2 cellular contexts compared by ENCODE assay signal in genomic region chr12:107429006-107429698, GRCh38.
TF ChIP-seq lines count a peak whose summit lies in the region.

No MANE protein-coding gene starts in this region.

TF ChIP-seq in HCT116, 20 proteins besides CTCF, POLR2A, EP300 and RAD21 (continued from another document):
- no peak for TF ChIP-seq EZH2phosphoT487 (IDR thresholded peaks at IDR 0.05; ENCODE audit: borderline replicate concordance)
- TF ChIP-seq MAX (IDR thresholded peaks at IDR 0.05): no peak
- no peak for TF ChIP-seq SIN3A (IDR thresholded peaks at IDR 0.05; ENCODE audit: low read depth)
- TF ChIP-seq FOSL1 (IDR thresholded peaks at IDR 0.05; ENCODE audit: low read depth): no peak
- TF ChIP-seq EZH2 (IDR thresholded peaks at IDR 0.05): no peak

TF ChIP-seq in H1, 55 proteins besides CTCF, POLR2A, EP300 and RAD21 (continued from another document):
- no peak for TF ChIP-seq CHD7 (IDR thresholded peaks at IDR 0.05; ENCODE audit: insufficient replicate concordance, low read length)
- TF ChIP-seq HDAC2 (IDR thresholded peaks at IDR 0.05; ENCODE audit: borderline replicate concordance in 1 of 2, low read depth in 2 of 2, low read length in 2 of 2): no peak
- TF ChIP-seq ASH2L (IDR thresholded peaks at IDR 0.05; ENCODE audit: low read length): no peak
- no peak for TF ChIP-seq SP4 (IDR thresholded peaks at IDR 0.05; ENCODE audit: low read length)
- no peak for TF ChIP-seq GTF2F1 (IDR thresholded peaks at IDR 0.05; ENCODE audit: borderline replicate concordance, low read depth, low read length)
- TF ChIP-seq CREB1 (IDR thresholded peaks at IDR 0.05): no peak
- no peak for TF ChIP-seq BACH1 (IDR thresholded peaks at IDR 0.05; ENCODE audit: low read length)
- no peak for TF ChIP-seq USF2 (IDR thresholded peaks at IDR 0.05; ENCODE audit: low read length)
- no peak for TF ChIP-seq FOSL1 (IDR thresholded peaks at IDR 0.05; ENCODE audit: insufficient read depth, low read depth, low read length)
